8 cellular contexts compared by ENCODE assay signal in the genomic region with DNA sequence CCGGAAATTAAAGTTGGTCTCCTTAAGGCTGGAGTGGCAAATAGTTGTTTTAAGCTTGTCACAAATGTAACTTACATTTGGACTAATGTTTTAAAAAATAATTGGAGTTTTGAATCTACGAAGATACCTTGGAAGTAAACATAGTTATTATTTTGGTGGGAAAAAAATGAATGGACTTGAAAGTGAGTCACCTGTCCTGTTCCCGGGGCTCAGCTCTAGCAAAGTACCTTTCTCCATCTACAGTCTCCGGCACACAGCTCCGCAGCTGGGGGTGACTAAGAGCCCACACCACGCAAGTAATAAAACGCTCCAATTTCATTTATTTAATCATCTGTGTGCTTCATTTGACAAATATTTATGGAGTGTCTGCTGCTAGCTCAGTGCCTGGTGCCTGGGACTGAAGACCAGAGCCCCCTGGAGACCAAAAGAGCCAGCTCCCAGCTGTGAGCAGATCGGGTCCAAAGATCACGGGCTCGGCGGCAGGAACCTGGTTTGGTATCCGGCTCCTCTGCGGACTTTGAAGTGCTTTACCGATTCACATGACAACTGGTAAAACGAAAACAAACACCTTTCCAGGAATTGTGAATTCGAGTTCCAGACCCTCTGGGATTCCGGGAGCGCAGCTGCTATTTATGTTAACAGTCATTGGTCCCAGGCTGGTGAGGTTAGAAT. TPM values are rescaled to one million over a fixed set of nuclear protein-coding genes. Genes with fewer than 3 reads are reported as not detected.
DNase-seq lines count a peak whose midpoint lies in the region; ATAC-seq and TF ChIP-seq lines count a peak whose summit lies in the region.

No MANE protein-coding gene starts in this region.

- H4K20me1 ChIP-seq in smooth muscle cell (ENCODE audit: low read depth): peaks cover 24% of the 10 kb centered on the region

- no peak for ATAC-seq in HG02981 (IDR thresholded peaks at IDR 0.05; ENCODE audit: unreplicated experiment)

- CTCF ChIA-PET in activated naive CD4-positive, alpha-beta T cell treated with anti-CD3 and anti-CD28 coated beads, Interleukin-2, amount 10 ng/mL, durations not matched to agents 7 days and 5 days (lab: Charles Lee): interaction anchor here (0.8 to 1.1 kb wide), 2 partner anchors 48 to 486 kb away, joined by 3 to 5 read pairs; no protein-coding TSS in a partner anchor

- peaks cover 94% of the 10 kb centered on the region for H3K27me3 Mint-ChIP-seq in activated naive CD4-positive, alpha-beta T cell treated with anti-CD3 and anti-CD28 coated beads, Interleukin-2, amount 10 ng/mL, durations not matched to agents 7 days and 5 days

- peak overlapping the region; percentile 36 for H3K27ac ChIP-seq in smooth muscle cell (ENCODE audit: low read depth)

- peak overlapping the region; percentile 71 for H3K4me3 Mint-ChIP-seq in activated naive CD4-positive, alpha-beta T cell treated with anti-CD3 and anti-CD28 coated beads, Interleukin-2, amount 10 ng/mL, durations not matched to agents 7 days and 5 days

- peak overlapping the region; percentile 8 for H3K27ac Mint-ChIP-seq in activated naive CD4-positive, alpha-beta T cell treated with anti-CD3 and anti-CD28 coated beads, Interleukin-2, amount 10 ng/mL, durations not matched to agents 7 days and 5 days

- H3F3A ChIP-seq in smooth muscle cell (ENCODE audit: low read depth): no peaks in the 10 kb centered on the region

- peaks cover 25% of the 10 kb centered on the region for H3K4me1 Mint-ChIP-seq in activated naive CD4-positive, alpha-beta T cell treated with anti-CD3 and anti-CD28 coated beads, Interleukin-2, amount 10 ng/mL, durations not matched to agents 7 days and 5 days

- no peaks in the 10 kb centered on the region for H3K9me3 ChIP-seq in iPS-15b (ENCODE audit: control insufficient read depth, insufficient read depth, low read length)
- H3K9me3 ChIP-seq in smooth muscle cell (replicated peaks; ENCODE audit: low read depth): no peaks in the 10 kb centered on the region

- peak; percentile 45 for TF ChIP-seq CTCF in smooth muscle cell (IDR thresholded peaks at IDR 0.05; ENCODE audit: borderline replicate concordance, insufficient read depth, poor library complexity, severe bottlenecking)

- peak; percentile 62 for DNase-seq in activated CD8-positive, alpha-beta memory T cell treated with anti-CD3 and anti-CD28 coated beads for 24 hours
- no peak for DNase-seq in activated CD8-positive, alpha-beta memory T cell treated with anti-CD3 and anti-CD28 coated beads, Interleukin-2, amount 50 U/mL, for 4 hours
- DNase-seq in NCI-H345 (lab: John Stamatoyannopoulos, UW): peak; percentile 41
- DNase-seq in activated naive CD4-positive, alpha-beta T cell treated with anti-CD3 and anti-CD28 coated beads, Interleukin-2, amount 10 ng/mL, durations not matched to agents 7 days and 5 days: peak; percentile 48
- DNase-seq in smooth muscle cell (lab: John Stamatoyannopoulos, UW; ENCODE audit: unreplicated experiment): no peak
- DNase-seq in T-helper 9 cell: no peak

- peak overlapping the region; percentile 83 for H3K4me2 ChIP-seq in smooth muscle cell

- peaks cover 22% of the 10 kb centered on the region for H3K4me1 ChIP-seq in iPS-15b (ENCODE audit: control insufficient read depth, insufficient read depth, low read length)
- H3K4me1 ChIP-seq in smooth muscle cell (ENCODE audit: low read depth): peaks cover 38% of the 10 kb centered on the region

- H3K9ac ChIP-seq in iPS-15b (ENCODE audit: low read depth, low read length) (no peak overlapping the region), smooth muscle cell (ENCODE audit: low read depth) (peak overlapping the region; percentile 40)

- no peaks in the 10 kb centered on the region for H3K36me3 ChIP-seq in iPS-15b (ENCODE audit: control insufficient read depth, insufficient read depth, low read length)
- no peaks in the 10 kb centered on the region for H3K36me3 ChIP-seq in smooth muscle cell (ENCODE audit: low read depth)

- H2AFZ ChIP-seq in smooth muscle cell (ENCODE audit: low read depth): no peak overlapping the region

- H3K27me3 ChIP-seq in iPS-15b (ENCODE audit: control insufficient read depth, insufficient read depth, low read length) (peaks cover 85% of the 10 kb centered on the region), smooth muscle cell (ENCODE audit: low read depth) (peaks cover 94% of the 10 kb centered on the region)

- H3K4me3 ChIP-seq in iPS-15b (ENCODE audit: low read depth, low read length) (peak overlapping the region; percentile 39), smooth muscle cell (peak overlapping the region; percentile 53)

- H3K79me2 ChIP-seq in smooth muscle cell (ENCODE audit: low read depth): no peaks in the 10 kb centered on the region

- peaks cover 4% of the 10 kb centered on the region for H3K36me3 Mint-ChIP-seq in activated naive CD4-positive, alpha-beta T cell treated with anti-CD3 and anti-CD28 coated beads, Interleukin-2, amount 10 ng/mL, durations not matched to agents 7 days and 5 days

- WGBS in smooth muscle cell (ENCODE audit: low lambda C conversion rate): 2% methylated on average over 18 of the region's 18 CpGs

- H3K9me3 Mint-ChIP-seq in activated naive CD4-positive, alpha-beta T cell treated with anti-CD3 and anti-CD28 coated beads, Interleukin-2, amount 10 ng/mL, durations not matched to agents 7 days and 5 days: no peaks in the 10 kb centered on the region

RNA-seq across cellular contexts. Expression of a gene that starts 1.7 kb away (rescaled TPM):
- total RNA-seq in smooth muscle cell: 2.6 and 3.7 TPM in 2 replicates
- polyA plus RNA-seq in smooth muscle cell: 1.1 and 7.4 TPM in 2 replicates

Comparison
In these comparisons a context has a peak if more than half of its experiments do, and no peak if none do; other contexts are left out.
1. DNase-seq: peak in activated CD8-positive, alpha-beta memory T cell treated with anti-CD3 and anti-CD28 coated beads for 24 hours (single experiment), NCI-H345 (single experiment) and activated naive CD4-positive, alpha-beta T cell treated with anti-CD3 and anti-CD28 coated beads, Interleukin-2, amount 10 ng/mL, durations not matched to agents 7 days and 5 days (single experiment); none in activated CD8-positive, alpha-beta memory T cell treated with anti-CD3 and anti-CD28 coated beads, Interleukin-2, amount 50 U/mL, for 4 hours (single experiment), smooth muscle cell (single experiment) and T-helper 9 cell (single experiment).